In the genomic region with DNA sequence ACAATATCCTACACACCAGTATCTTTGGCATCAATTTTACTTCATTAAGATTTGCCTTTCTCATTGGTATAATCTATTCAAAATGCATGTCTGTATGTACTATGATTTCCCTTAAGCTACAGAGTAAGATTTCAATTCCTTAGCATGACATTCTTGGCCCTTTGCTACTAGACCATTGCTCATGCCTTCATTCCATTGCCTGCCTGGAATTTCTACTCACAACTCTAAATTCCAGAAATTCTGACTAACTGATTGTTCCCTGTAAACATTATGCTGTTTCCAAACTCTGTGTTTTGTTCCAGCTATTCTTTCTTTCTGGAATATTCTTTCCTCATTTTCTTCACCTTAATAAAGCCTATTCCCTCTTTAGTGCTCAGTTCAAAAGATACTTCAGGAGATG, we compare ENCODE assay signal across 26 cellular contexts.
"Had no signal": no experiment of that assay in that cellular context is flagged by ENCODE, and none has a peak within 500 bp of the region (broad histone marks: within the 10 kb centered on the region; RNA-seq: fewer than 3 reads in every experiment).

No MANE protein-coding gene starts in this region.

- H3K27ac ChIP-seq: neural progenitor cell, sigmoid colon, spleen, testis, upper lobe of left lung had no signal

- H3K36me3 Mint-ChIP-seq: activated naive CD8-positive, alpha-beta T cell treated with anti-CD3 and anti-CD28 coated beads for 36 hours; memory B cell; naive thymus-derived CD4-positive, alpha-beta T cell; neural progenitor cell had no signal

- H3K4me3 Mint-ChIP-seq: activated CD4-positive, alpha-beta T cell treated with anti-CD3 and anti-CD28 coated beads for 36 hours; activated naive CD8-positive, alpha-beta T cell treated with anti-CD3 and anti-CD28 coated beads for 36 hours; activated T-cell treated with anti-CD3 and anti-CD28 coated beads, Interleukin-2, amount 50 U/mL, for 24 hours; endodermal cell; memory B cell; naive thymus-derived CD4-positive, alpha-beta T cell; neural progenitor cell; T-helper 2 cell treated with Interferon-gamma antibody and Interleukin-4, amounts not matched to agents 5 μg/mL and 100 μg/mL, for 36 hours had no signal

- H3K36me3 ChIP-seq: neural progenitor cell, sigmoid colon, spleen, upper lobe of left lung had no signal

- DNase-seq: activated CD4-positive, alpha-beta T cell treated with anti-CD3 and anti-CD28 coated beads for 36 hours; activated CD4-positive, alpha-beta T cell treated with anti-CD3 and anti-CD28 coated beads, Interleukin-2, amount 50 U/mL, for 4 hours; activated CD8-positive, alpha-beta memory T cell treated with anti-CD3 and anti-CD28 coated beads for 24 hours; activated CD8-positive, alpha-beta memory T cell treated with anti-CD3 and anti-CD28 coated beads, Interleukin-2, amount 50 U/mL, for 4 hours; activated naive CD4-positive, alpha-beta T cell; activated naive CD8-positive, alpha-beta T cell treated with anti-CD3 and anti-CD28 coated beads for 36 hours; activated T-cell treated with anti-CD3 and anti-CD28 coated beads, Interleukin-2, amount 50 U/mL, for 24 hours; amniotic stem cell; cerebellar nuclear complex; cortex of kidney; endodermal cell; foreskin fibroblast; hippocampal formation; naive thymus-derived CD4-positive, alpha-beta T cell; retina; sigmoid colon; spleen; stimulated activated CD4-positive, alpha-beta T cell treated with anti-CD3 and anti-CD28 coated beads, Interleukin-4, amount 100 ng/mL, for 1 hour; stimulated activated naive CD4-positive, alpha-beta T cell; testis; upper lobe of left lung had no signal

- H3K9me3 Mint-ChIP-seq: activated T-helper 2 cell treated with anti-CD3 and anti-CD28 coated beads, Interferon-gamma antibody, Interleukin-2, Interleukin-4, amounts not matched to agents 10 μg/mL and 5 μg/mL and 100 μg/mL, durations not matched to agents 14 hours and 24 hours and 36 hours; endodermal cell; neural progenitor cell; T-helper 2 cell treated with Interferon-gamma antibody and Interleukin-4, amounts not matched to agents 5 μg/mL and 100 μg/mL, for 36 hours had no signal

- ATAC-seq: activated CD4-positive, alpha-beta T cell treated with anti-CD3 and anti-CD28 coated beads for 36 hours; naive thymus-derived CD4-positive, alpha-beta T cell; SK-N-SH treated with all-trans-retinoic acid at 6 μM for 48 hours had no signal

- H3K4me2 ChIP-seq: neural progenitor cell had no signal

- H3K4me1 Mint-ChIP-seq: activated CD4-positive, alpha-beta T cell treated with anti-CD3 and anti-CD28 coated beads for 36 hours; activated naive CD8-positive, alpha-beta T cell treated with anti-CD3 and anti-CD28 coated beads for 36 hours; memory B cell; naive thymus-derived CD4-positive, alpha-beta T cell; neural progenitor cell had no signal

- H3K9ac ChIP-seq: neural progenitor cell had no signal

- H3K4me3 ChIP-seq: neural progenitor cell, sigmoid colon, spleen, testis, upper lobe of left lung had no signal

- H3K4me1 ChIP-seq: neural progenitor cell, spleen, testis, upper lobe of left lung had no signal

- H3K27me3 ChIP-seq: neural progenitor cell, sigmoid colon, spleen, testis, upper lobe of left lung had no signal

- H3K27me3 Mint-ChIP-seq: activated CD4-positive, alpha-beta T cell treated with anti-CD3 and anti-CD28 coated beads for 36 hours; activated naive CD8-positive, alpha-beta T cell treated with anti-CD3 and anti-CD28 coated beads for 36 hours; activated T-cell treated with anti-CD3 and anti-CD28 coated beads, Interleukin-2, amount 50 U/mL, for 24 hours; memory B cell; naive thymus-derived CD4-positive, alpha-beta T cell had no signal

- H3K9me3 ChIP-seq: sigmoid colon, spleen, testis, upper lobe of left lung had no signal

- H3K27ac Mint-ChIP-seq: activated CD4-positive, alpha-beta T cell treated with anti-CD3 and anti-CD28 coated beads for 36 hours; activated naive CD8-positive, alpha-beta T cell treated with anti-CD3 and anti-CD28 coated beads for 36 hours; activated T-cell treated with anti-CD3 and anti-CD28 coated beads, Interleukin-2, amount 50 U/mL, for 24 hours; activated T-helper 2 cell treated with anti-CD3 and anti-CD28 coated beads, Interferon-gamma antibody, Interleukin-2, Interleukin-4, amounts not matched to agents 10 μg/mL and 5 μg/mL and 100 μg/mL, durations not matched to agents 14 hours and 24 hours and 36 hours; endodermal cell; memory B cell; naive thymus-derived CD4-positive, alpha-beta T cell; neural progenitor cell; T-helper 2 cell treated with Interferon-gamma antibody and Interleukin-4, amounts not matched to agents 5 μg/mL and 100 μg/mL, for 36 hours had no signal
